ENCODE assay signal across 8 cellular contexts in genomic region chr11:121292503-121293275, GRCh38. TPM values are rescaled to one million over a fixed set of nuclear protein-coding genes. Genes with fewer than 3 reads are reported as not detected.
DNase-seq lines count a peak whose midpoint lies in the region; ATAC-seq, FAIRE-seq and TF ChIP-seq lines count a peak whose summit lies in the region.

A gene with protein sequence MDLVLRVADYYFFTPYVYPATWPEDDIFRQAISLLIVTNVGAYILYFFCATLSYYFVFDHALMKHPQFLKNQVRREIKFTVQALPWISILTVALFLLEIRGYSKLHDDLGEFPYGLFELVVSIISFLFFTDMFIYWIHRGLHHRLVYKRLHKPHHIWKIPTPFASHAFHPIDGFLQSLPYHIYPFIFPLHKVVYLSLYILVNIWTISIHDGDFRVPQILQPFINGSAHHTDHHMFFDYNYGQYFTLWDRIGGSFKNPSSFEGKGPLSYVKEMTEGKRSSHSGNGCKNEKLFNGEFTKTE (plus strand): TSS chr11:121292771. CDS start chr11:121303376, 10,605 bp downstream.

- DNase-seq in GM12864 (ENCODE audit: low read depth) (peak; percentile 78), NCI-H1417 (lab: John Stamatoyannopoulos, UW) (peak; percentile 96 to 98 (median 97)), SW 1271 (lab: John Stamatoyannopoulos, UW) (peak; percentile 76 to 86), Right ventricle myocardium superior (peak; percentile 98), pancreas (peak; percentile 92 to 99 (median 95)), tibial artery (peak; percentile 95 to 97)
- DNase-seq in activated naive CD8-positive, alpha-beta T cell treated with anti-CD3 and anti-CD28 coated beads, Interleukin-2, amount 50 U/mL, for 24 hours = peak; percentile 94

- H3K4me3 Mint-ChIP-seq in activated naive CD8-positive, alpha-beta T cell treated with anti-CD3 and anti-CD28 coated beads, Interleukin-2, amount 50 U/mL, for 24 hours = peak within 1 kb of the TSS; percentile 89

- H3K4me3 ChIP-seq in GM12864 (ENCODE audit: low read depth, low read length) (peak within 1 kb of the TSS; percentile 87), pancreas (peak within 1 kb of the TSS; percentile 48 to 78 (median 62)), tibial artery (peak within 1 kb of the TSS; percentile 73 to 82)

- peak within 1 kb of the TSS; percentile 91 to 94 (median 92) for H3K27ac ChIP-seq in pancreas
- peak within 1 kb of the TSS; percentile 88 to 89 for H3K27ac ChIP-seq in tibial artery

- H3K9me3 ChIP-seq in pancreas (no peaks in the 10 kb centered on the region), tibial artery (no peaks in the 10 kb centered on the region)

- H3K9me3 Mint-ChIP-seq in activated naive CD8-positive, alpha-beta T cell treated with anti-CD3 and anti-CD28 coated beads, Interleukin-2, amount 50 U/mL, for 24 hours = no peaks in the 10 kb centered on the region

- no peaks in the 10 kb centered on the region for H3K27me3 ChIP-seq in pancreas
- H3K27me3 ChIP-seq in tibial artery = no peaks in the 10 kb centered on the region

- intact Hi-C loops in Right ventricle myocardium superior (cut with DNase I) = no loop called here
- intact Hi-C loops in pancreas (cut with DNase I) = no loop called here
- intact Hi-C loops in tibial artery (cut with DNase I; ENCODE audit: low total_unique reads) = no loop called here

- TF ChIP-seq CTCF in GM12864 (IDR thresholded peaks at IDR 0.05; ENCODE audit: low read depth, low read length, missing control alignments) = no peak
- TF ChIP-seq CTCF in pancreas (IDR thresholded peaks at IDR 0.05) = no peak
- no peak for TF ChIP-seq CTCF in tibial artery (IDR thresholded peaks at IDR 0.05)

- H3K36me3 ChIP-seq in pancreas = no peaks in the 10 kb centered on the region
- H3K36me3 ChIP-seq in tibial artery = no peaks in the 10 kb centered on the region

- ATAC-seq in HG02759 (IDR thresholded peaks at IDR 0.05; ENCODE audit: unreplicated experiment) (peak; percentile 98), Right ventricle myocardium superior (ENCODE audit: poor library complexity) (peak; percentile 99), pancreas (peak; percentile 96 to 99 (median 98))
- peak; percentile 95 for ATAC-seq in activated naive CD8-positive, alpha-beta T cell treated with anti-CD3 and anti-CD28 coated beads, Interleukin-2, amount 50 U/mL, for 24 hours

- peak within 1 kb of the TSS; percentile 92 for H3K27ac Mint-ChIP-seq in activated naive CD8-positive, alpha-beta T cell treated with anti-CD3 and anti-CD28 coated beads, Interleukin-2, amount 50 U/mL, for 24 hours

- H3K36me3 Mint-ChIP-seq in activated naive CD8-positive, alpha-beta T cell treated with anti-CD3 and anti-CD28 coated beads, Interleukin-2, amount 50 U/mL, for 24 hours (ENCODE audit: low read depth) = no peaks in the 10 kb centered on the region

- H3K4me1 Mint-ChIP-seq in activated naive CD8-positive, alpha-beta T cell treated with anti-CD3 and anti-CD28 coated beads, Interleukin-2, amount 50 U/mL, for 24 hours = peaks cover 34% of the 10 kb centered on the region

- 1% methylated on average over 64 to 75 of the region's 75 CpGs for WGBS in pancreas, 2 donors

- H3K4me1 ChIP-seq in pancreas (peaks cover 0 to 8% (median 6%) of the 10 kb centered on the region in 3 donors), tibial artery (peaks cover 0 to 18% (median 7%) of the 10 kb centered on the region in 4 donors)

- H3K27me3 Mint-ChIP-seq in activated naive CD8-positive, alpha-beta T cell treated with anti-CD3 and anti-CD28 coated beads, Interleukin-2, amount 50 U/mL, for 24 hours = no peaks in the 10 kb centered on the region

- FAIRE-seq in pancreas (lab: Jason Lieb, UNC) = peak; percentile 17

RNA-seq across cellular contexts. Expression of the gene that starts here (rescaled TPM):
- total RNA-seq in Right ventricle myocardium superior = 18.0 TPM
- 10 to 100 TPM in 3 of 6 donors, 1 to 10 TPM in 3; 8.3 to 14.2 (median 11.6) TPM for total RNA-seq in pancreas
- polyA plus RNA-seq in pancreas = 10 to 100 TPM in 1 of 2 donors, 1 to 10 TPM in 1; 7.7 to 18.5 TPM

Comparison
In these comparisons a context has a peak if more than half of its experiments do, and no peak if none do; other contexts are left out.
1. Peak in every context shown above with its lines: DNase-seq, ATAC-seq, H3K4me3 ChIP-seq and H3K27ac ChIP-seq.